In the genomic region with DNA sequence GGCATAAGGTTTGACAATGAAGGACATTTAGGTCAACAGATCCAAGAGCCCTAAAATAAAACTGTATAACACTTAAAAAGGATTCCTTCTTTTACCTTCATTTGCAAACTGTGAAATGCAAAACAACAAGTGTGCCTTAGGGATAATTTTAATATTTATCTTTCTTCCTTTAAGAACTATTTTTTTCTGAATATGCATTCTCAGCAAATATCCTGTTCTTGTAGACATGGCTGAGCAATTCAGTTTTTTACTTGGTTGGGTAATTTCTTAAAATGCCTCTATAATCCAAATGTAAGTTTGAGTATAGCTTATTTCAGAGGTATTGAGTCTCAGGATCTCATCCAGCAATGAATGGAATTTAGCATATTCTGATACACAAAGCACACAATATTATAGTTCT, we compare ENCODE assay signal across 21 cellular contexts. TPM values are rescaled to one million over a fixed set of nuclear protein-coding genes. Genes with fewer than 3 reads are reported as not detected.
DNase-seq lines count a peak whose midpoint lies in the region; ATAC-seq, FAIRE-seq and TF ChIP-seq lines count a peak whose summit lies in the region.
"Had no signal": no experiment of that assay in that cellular context is flagged by ENCODE, and none has a peak within 500 bp of the region (broad histone marks: within the 10 kb centered on the region; RNA-seq: fewer than 3 reads in every experiment).

No MANE protein-coding gene starts in this region.

- H3K9me3 ChIP-seq in A549, result no peaks in the 10 kb centered on the region
- H3K9me3 ChIP-seq in IMR-90 (ENCODE audit: control insufficient read depth, insufficient read depth, low read length), result no peaks in the 10 kb centered on the region
- H3K9me3 ChIP-seq in SK-N-MC (ENCODE audit: low read depth, low read length), result no peaks in the 10 kb centered on the region
- no peaks in the 10 kb centered on the region for H3K9me3 ChIP-seq in K562 (replicated peaks; ENCODE audit: control insufficient read depth, insufficient read depth, low read depth, low read length)
- H3K9me3 ChIP-seq: BLaER1 treated with 17β-estradiol and CSF1 and Interleukin-3, amounts not matched to agents 10 nM and 100 nM; Caco-2 had no signal

- BruUV-seq in IMR-90 (replicated peaks; lab: Mats Ljungman, UMichigan), result no TSS peak
- BruUV-seq in K562 (replicated peaks; lab: Mats Ljungman, UMichigan), result no TSS peak

- no peak overlapping the region for H4K91ac ChIP-seq in IMR-90 (ENCODE audit: insufficient read depth, low read depth, low read length)

- no peaks in the 10 kb centered on the region for H3K27me3 Mint-ChIP-seq in natural killer cell (ENCODE audit: low read depth in 2 of 2)
- H3K27me3 Mint-ChIP-seq: B cell; CD4-positive, alpha-beta T cell had no signal

- H3K79me2 ChIP-seq in K562 (ENCODE audit: control insufficient read depth, insufficient read depth, low read length), result no peaks in the 10 kb centered on the region

- no peak overlapping the region for H2BK20ac ChIP-seq in IMR-90 (ENCODE audit: low read depth, low read length)

- POLR2A ChIA-PET in A549 (lab: Yijun Ruan, JAX), result no interaction called here
- POLR2A ChIA-PET in IMR-90 (lab: Charles Lee; ENCODE audit: unreplicated experiment), result no interaction called here
- POLR2A ChIA-PET in K562 (lab: Yijun Ruan, JAX), result no interaction called here

- no peak overlapping the region for H3K23ac ChIP-seq in IMR-90 (ENCODE audit: low read depth, low read length)

- H3K9me1 ChIP-seq in IMR-90 (ENCODE audit: insufficient read depth, low read length), result no peaks in the 10 kb centered on the region
- no peaks in the 10 kb centered on the region for H3K9me1 ChIP-seq in K562 (ENCODE audit: control insufficient read depth, insufficient read depth, low read length)

- H3K4me2 ChIP-seq in A549, result no peak overlapping the region
- no peak overlapping the region for H3K4me2 ChIP-seq in IMR-90 (ENCODE audit: low read depth, low read length)
- no peak overlapping the region for H3K4me2 ChIP-seq in K562 (ENCODE audit: insufficient read depth, low read length)
- H3K4me2 ChIP-seq: BLaER1 treated with 17β-estradiol and CSF1 and Interleukin-3, amounts not matched to agents 10 nM and 100 nM had no signal

- no peak overlapping the region for H2AFZ ChIP-seq in IMR-90 (replicated peaks; ENCODE audit: low read length, poor library complexity)
- no peak overlapping the region for H2AFZ ChIP-seq in K562 (ENCODE audit: low read depth, low read length)

- H4K20me1 ChIP-seq in IMR-90 (ENCODE audit: insufficient read depth, low read length), result no peaks in the 10 kb centered on the region
- no peaks in the 10 kb centered on the region for H4K20me1 ChIP-seq in K562 (replicated peaks; ENCODE audit: control insufficient read depth, insufficient read depth, low read length)
- H4K20me1 ChIP-seq: BLaER1 treated with 17β-estradiol and CSF1 and Interleukin-3, amounts not matched to agents 10 nM and 100 nM had no signal

- no peak overlapping the region for H2AK9ac ChIP-seq in IMR-90 (replicated peaks; ENCODE audit: low read depth, low read length, poor library complexity)

- ATAC-seq in A549 (no peak), IMR-90 (ENCODE audit: low read depth) (no peak), K562 (no peak), natural killer cell (no peak)
- ATAC-seq: CD8-positive, alpha-beta T cell; GM12878 had no signal

- H3K36me3 Mint-ChIP-seq in natural killer cell, result no peaks in the 10 kb centered on the region
- H3K36me3 Mint-ChIP-seq: CD8-positive, alpha-beta T cell had no signal

- no peak overlapping the region for H3K56ac ChIP-seq in IMR-90 (ENCODE audit: extremely low read depth, insufficient read depth, low read length)

- no peak overlapping the region for H3K4me3 Mint-ChIP-seq in natural killer cell
- H3K4me3 Mint-ChIP-seq: B cell; CD4-positive, alpha-beta T cell; CD8-positive, alpha-beta T cell had no signal

- H4K5ac ChIP-seq in IMR-90 (ENCODE audit: low read depth, low read length), result no peak overlapping the region

- TF ChIP-seq EP300 in A549 (IDR thresholded peaks at IDR 0.05) (no peak), K562 (IDR thresholded peaks at IDR 0.05; ENCODE audit: low read length) (no peak)

- H3K4me3 ChIP-seq in A549, result no peak overlapping the region
- no peak overlapping the region for H3K4me3 ChIP-seq in IMR-90 (ENCODE audit: insufficient read depth, low read depth, low read length)
- H3K4me3 ChIP-seq in SK-N-MC, result no peak overlapping the region
- no peak overlapping the region for H3K4me3 ChIP-seq in K562
- H3K4me3 ChIP-seq: BLaER1 treated with 17β-estradiol and CSF1 and Interleukin-3, amounts not matched to agents 10 nM and 100 nM; GM12878 had no signal

- TF ChIP-seq CTCF in A549 (IDR thresholded peaks at IDR 0.05) (no peak), IMR-90 (conservative IDR thresholded peaks at IDR 0.05; ENCODE audit: low read depth, low read length) (no peak), K562 (IDR thresholded peaks at IDR 0.05 in 2 of 3, conservative IDR thresholded peaks at IDR 0.05 in 1 of 3; ENCODE audit: insufficient read depth in 2 of 3, low read depth in 1 of 3, low read length in 3 of 3) (no peak), natural killer cell (IDR thresholded peaks at IDR 0.05) (no peak)

- in situ Hi-C loops in IMR-90 (cut with MboI; ENCODE audit: low sequenced_read_pairs) (no loop called here), K562 (cut with MboI) (no loop called here), G401 (cut with HindIII; ENCODE audit: low sequenced_read_pairs) (no loop called here)

- no peaks in the 10 kb centered on the region for H3K27me3 ChIP-seq in IMR-90 (ENCODE audit: control insufficient read depth, insufficient read depth, low read length)
- no peaks in the 10 kb centered on the region for H3K27me3 ChIP-seq in K562 (ENCODE audit: control insufficient read depth in 2 of 2, insufficient read depth in 2 of 2, low read length in 2 of 2)
- H3K27me3 ChIP-seq: BLaER1 treated with 17β-estradiol and CSF1 and Interleukin-3, amounts not matched to agents 10 nM and 100 nM had no signal

- H4K8ac ChIP-seq in IMR-90 (ENCODE audit: low read depth in 2 of 2, low read length in 2 of 2), result no peak overlapping the region

- CTCF ChIA-PET in A549 (lab: Yijun Ruan, JAX), result interaction anchor here (0.7 kb wide), 1 partner anchor 570 kb away, joined by 4 read pairs; no protein-coding TSS in a partner anchor
- CTCF ChIA-PET in IMR-90 (lab: Yijun Ruan, JAX), result no interaction called here
- CTCF ChIA-PET in K562 (lab: Yijun Ruan, JAX; ENCODE audit: low intra/inter-chr PET ratio), result no interaction called here

- no peaks in the 10 kb centered on the region for H3K79me1 ChIP-seq in IMR-90 (ENCODE audit: low read depth in 1 of 2, low read length in 2 of 2)

- no peak overlapping the region for H3K18ac ChIP-seq in IMR-90 (ENCODE audit: low read depth, low read length)

- intact Hi-C loops in IMR-90 (cut with micrococcal nuclease) (no loop called here), K562 (cut with micrococcal nuclease) (no loop called here), natural killer cell (cut with micrococcal nuclease) (no loop called here)

- no peak overlapping the region for H3K27ac Mint-ChIP-seq in natural killer cell
- H3K27ac Mint-ChIP-seq: B cell; CD4-positive, alpha-beta T cell; CD8-positive, alpha-beta T cell had no signal

- H3K4me1 Mint-ChIP-seq in natural killer cell, result no peaks in the 10 kb centered on the region
- H3K4me1 Mint-ChIP-seq: B cell had no signal

- no peak overlapping the region for H2BK15ac ChIP-seq in IMR-90 (ENCODE audit: low read depth, low read length)

- H2BK5ac ChIP-seq in IMR-90 (ENCODE audit: low read depth, low read length, poor library complexity, severe bottlenecking), result no peak overlapping the region

- no peak overlapping the region for H2BK120ac ChIP-seq in IMR-90 (ENCODE audit: low read depth, low read length)

- H3K9me3 Mint-ChIP-seq in natural killer cell, result peaks cover 16 to 23% of the 10 kb centered on the region in 2 donors
- H3K9me3 Mint-ChIP-seq: CD4-positive, alpha-beta T cell had no signal

- H3K9ac ChIP-seq in IMR-90 (ENCODE audit: low read depth, low read length) (no peak overlapping the region), SK-N-MC (ENCODE audit: insufficient read length) (no peak overlapping the region), K562 (ENCODE audit: insufficient read depth in 1 of 2, low read depth in 2 of 2, low read length in 2 of 2) (no peak overlapping the region)
- H3K9ac ChIP-seq: BLaER1 treated with 17β-estradiol and CSF1 and Interleukin-3, amounts not matched to agents 10 nM and 100 nM had no signal

- H3K4ac ChIP-seq in IMR-90 (ENCODE audit: low read depth, low read length), result no peak overlapping the region

- H3K14ac ChIP-seq in IMR-90 (replicated peaks; ENCODE audit: low read depth, low read length), result no peak overlapping the region

- no peaks in the 10 kb centered on the region for H3K36me3 ChIP-seq in IMR-90 (ENCODE audit: control insufficient read depth, insufficient read depth, low read length)
- no peaks in the 10 kb centered on the region for H3K36me3 ChIP-seq in SK-N-MC (ENCODE audit: insufficient read depth, low read length)
- no peaks in the 10 kb centered on the region for H3K36me3 ChIP-seq in K562 (ENCODE audit: control insufficient read depth, insufficient read depth, low read length)
- H3K36me3 ChIP-seq: BLaER1 treated with 17β-estradiol and CSF1 and Interleukin-3, amounts not matched to agents 10 nM and 100 nM had no signal

- dilution Hi-C loops in IMR-90 (cut with HindIII; ENCODE audit: low sequenced_read_pairs, unreplicated experiment), result no loop called here

- DNase-seq in A549 (ENCODE audit: low read depth in 1 of 2, low spot score in 1 of 2) (no peak), IMR-90 (no peak), SK-N-MC (ENCODE audit: low read depth, low spot score) (no peak), K562 (ENCODE audit: extremely low read depth in 1 of 4, low spot score in 3 of 4) (no peak), substantia nigra (lab: John Stamatoyannopoulos, UW) (no peak), natural killer cell (no peak), G401 (ENCODE audit: low spot score) (no peak)
- DNase-seq: 8988T; AML-193; Caco-2; Calu3; CD4-positive, alpha-beta T cell; CD8-positive, alpha-beta T cell; DMS79 treated with DMSO at 0.1 percent for 48 hours; GDM1 had no signal

- H3K27ac ChIP-seq in A549 (no peak overlapping the region), IMR-90 (ENCODE audit: insufficient read depth, low read length) (no peak overlapping the region), SK-N-MC (0 out of 2 replicates have a peak overlapping the region, but pooled peaks have one; percentile 46), K562 (ENCODE audit: extremely low read depth, low read depth, low read length) (no peak overlapping the region), substantia nigra (ENCODE audit: low read depth, low read length, poor library complexity, severe bottlenecking) (no peak overlapping the region)
- H3K27ac ChIP-seq: BLaER1 treated with 17β-estradiol and CSF1 and Interleukin-3, amounts not matched to agents 10 nM and 100 nM; C4-2B had no signal

- no peak for TF ChIP-seq RAD21 in A549 (conservative IDR thresholded peaks at IDR 0.05 in 1 of 2, IDR thresholded peaks at IDR 0.05 in 1 of 2)
- no peak for TF ChIP-seq RAD21 in IMR-90 (IDR thresholded peaks at IDR 0.05; ENCODE audit: low read length)
- no peak for TF ChIP-seq RAD21 in K562 (CRISPR knock-in tag; conservative IDR thresholded peaks at IDR 0.05 in 1 of 2, IDR thresholded peaks at IDR 0.05 in 1 of 2)

- no peak for FAIRE-seq in A549 (lab: Jason Lieb, UNC)
- FAIRE-seq in K562 (lab: Jason Lieb, UNC), result no peak
- FAIRE-seq: A204.1, D721Med had no signal

- H3K4me1 ChIP-seq in A549 (no peaks in the 10 kb centered on the region), IMR-90 (ENCODE audit: control insufficient read depth, insufficient read depth, low read length) (no peaks in the 10 kb centered on the region), K562 (replicated peaks in 1 of 2; ENCODE audit: control insufficient read depth in 2 of 2, insufficient read depth in 2 of 2, low read length in 2 of 2) (no peaks in the 10 kb centered on the region)
- H3K4me1 ChIP-seq: BLaER1 treated with 17β-estradiol and CSF1 and Interleukin-3, amounts not matched to agents 10 nM and 100 nM; Caco-2 had no signal

- H2AK5ac ChIP-seq in IMR-90 (ENCODE audit: low read depth, low read length), result no peak overlapping the region

- TF ChIP-seq POLR2A in A549 (IDR thresholded peaks at IDR 0.05; ENCODE audit: low read length) (no peak), IMR-90 (IDR thresholded peaks at IDR 0.05; ENCODE audit: low read depth, low read length) (no peak), K562 (conservative IDR thresholded peaks at IDR 0.05) (no peak)

RNA-seq across cellular contexts. Expression of a gene that starts 43.0 kb away (rescaled TPM):
- polyA plus RNA-seq in A549 (2011; rRNA removed), result not detected in 2 replicates
- polyA plus RNA-seq in A549 (2012; cell fraction: cytosol; rRNA removed), result not detected in 2 replicates
- polyA plus RNA-seq in A549 (2012; cell fraction: nucleus; rRNA removed), result not detected in 2 replicates
- not detected in 3 replicates for polyA plus RNA-seq in A549 (2017; fragmentation: RNase III; extraction: RNeasy Plus Mini Kit Qiagen cat#74134 plus additional on column Dnase treatment)
- polyA minus RNA-seq in A549 (2011; rRNA and poly(A)+ RNA removed), result not detected in 2 replicates
- not detected in 2 replicates for total RNA-seq in IMR-90 (2012; rRNA removed)
- not detected in 2 replicates for polyA plus RNA-seq in IMR-90 (2012; rRNA removed)
- polyA plus RNA-seq in IMR-90 (2012; cell fraction: cytosol; rRNA removed), result not detected in 2 replicates
- not detected in 2 replicates for polyA plus RNA-seq in IMR-90 (2012; cell fraction: nucleus; rRNA removed; ENCODE audit: low replicate concordance)
- total RNA-seq in K562 (2011; cell fraction: chromatin; rRNA removed; ENCODE audit: low replicate concordance), result not detected in 2 replicates
- total RNA-seq in K562 (2011; cell fraction: nucleolus; rRNA removed), result not detected in 2 replicates
- total RNA-seq in K562 (2011; cell fraction: nucleoplasm; rRNA removed), result not detected in 2 replicates
- total RNA-seq in K562 (2014; rRNA removed), result not detected in 2 replicates
- not detected in 2 replicates for total RNA-seq in K562 (2014; rRNA removed; fragmentation: Illumina TruSeq; extraction: Trizol)
- total RNA-seq in K562 (2015; rRNA removed; fragmentation: Illumina TruSeq; extraction: Trizol), result not detected in 2 replicates
- total RNA-seq in K562 (2021), result not detected in 2 replicates
- not detected in 2 replicates for polyA plus RNA-seq in K562 (2011; rRNA removed)
- polyA plus RNA-seq in K562 (2011; cell fraction: cytosol; rRNA removed), result not detected in 2 replicates
- not detected in 2 replicates for polyA plus RNA-seq in K562 (2011; cell fraction: nucleus; rRNA removed)
- not detected in 2 replicates for polyA plus RNA-seq in K562 (2012)
- polyA plus RNA-seq in K562 (2014; fragmentation: Illumina TruSeq; extraction: Trizol), result not detected in 2 replicates
- polyA plus RNA-seq in K562 (2014; fragmentation: Nextera tagmentation; extraction: Ambion mirVana), result not detected
- polyA plus RNA-seq in K562 (2014; rRNA removed), result not detected in 2 replicates
- polyA minus RNA-seq in K562 (2011; rRNA and poly(A)+ RNA removed), result not detected in 2 replicates
- not detected in 2 replicates for polyA minus RNA-seq in K562 (2011; cell fraction: cytosol; rRNA and poly(A)+ RNA removed)
- polyA minus RNA-seq in K562 (2011; cell fraction: nucleus; rRNA and poly(A)+ RNA removed), result not detected in 2 replicates
- not detected for total RNA-seq in natural killer cell
- not detected in 2 replicates for total RNA-seq in G401 (2014; rRNA removed; shearing (Covaris generic))
- total RNA-seq: B cell; Caco-2; CD4-positive, alpha-beta T cell; CD8-positive, alpha-beta T cell had no signal
